8 cellular contexts compared by ENCODE assay signal in genomic region chrX:30577362-30577961, GRCh38. TPM values are rescaled to one million over a fixed set of nuclear protein-coding genes. Genes with fewer than 3 reads are reported as not detected.
DNase-seq lines count a peak whose midpoint lies in the region; ATAC-seq and TF ChIP-seq lines count a peak whose summit lies in the region.

TASL (minus strand) TSS chrX:30577766; CDS start chrX:30560355, 17,411 bp downstream.

- H3K4me3 Mint-ChIP-seq in activated CD4-positive, alpha-beta T cell treated with anti-CD3 and anti-CD28 coated beads, Interleukin-2, amount 10 ng/mL, durations not matched to agents 24 days and 14 days = peak within 1 kb of the TSS; percentile 95

- ATAC-seq in DND-41 (ENCODE audit: insufficient read depth, low read depth) (peak; percentile 92), GM19463 (IDR thresholded peaks at IDR 0.05; ENCODE audit: unreplicated experiment) (peak; percentile 86), HG03460 (IDR thresholded peaks at IDR 0.05; ENCODE audit: unreplicated experiment) (peak; percentile 82)

- H3K27ac ChIP-seq in DND-41 (ENCODE audit: low read length) = peak within 1 kb of the TSS; percentile 73

- H3K4me3 ChIP-seq in DND-41 (ENCODE audit: low read depth in 1 of 2, low read length in 2 of 2) (peak within 1 kb of the TSS; percentile 15 to 58; a peak in 3 of 4 replicates), BE2C (ENCODE audit: low read depth, low read length) (no peak within 1 kb of the TSS)

- H4K20me1 ChIP-seq in DND-41 (ENCODE audit: insufficient read depth, low read length) = no peaks in the 10 kb centered on the region

- H3K4me1 ChIP-seq in DND-41 (ENCODE audit: insufficient read depth, low read length) = peaks cover 17% of the 10 kb centered on the region; the same call in 1 of the 2 replicates
- H3K4me1 ChIP-seq in BE2C = no peaks in the 10 kb centered on the region

- H3K27ac Mint-ChIP-seq in activated CD4-positive, alpha-beta T cell treated with anti-CD3 and anti-CD28 coated beads, Interleukin-2, amount 10 ng/mL, durations not matched to agents 24 days and 14 days = peak within 1 kb of the TSS; percentile 98

- peak within 1 kb of the TSS; percentile 69 for H3K4me2 ChIP-seq in DND-41 (ENCODE audit: insufficient read depth, low read length)

- H3K9ac ChIP-seq in DND-41 (ENCODE audit: low read depth, low read length) = peak within 1 kb of the TSS; percentile 58

- no peaks in the 10 kb centered on the region for H3K79me2 ChIP-seq in DND-41 (ENCODE audit: insufficient read depth, low read length)

- no peaks in the 10 kb centered on the region for H3K9me3 ChIP-seq in DND-41 (ENCODE audit: insufficient read depth, low read length, severe bottlenecking)
- no peaks in the 10 kb centered on the region for H3K9me3 ChIP-seq in BE2C

- H3K9me3 Mint-ChIP-seq in activated CD4-positive, alpha-beta T cell treated with anti-CD3 and anti-CD28 coated beads, Interleukin-2, amount 10 ng/mL, durations not matched to agents 24 days and 14 days = peaks cover 3% of the 10 kb centered on the region

- H3K36me3 Mint-ChIP-seq in activated CD4-positive, alpha-beta T cell treated with anti-CD3 and anti-CD28 coated beads, Interleukin-2, amount 10 ng/mL, durations not matched to agents 24 days and 14 days (ENCODE audit: low read depth) = peaks cover 12% of the 10 kb centered on the region

- no peaks in the 10 kb centered on the region for H3K27me3 Mint-ChIP-seq in activated CD4-positive, alpha-beta T cell treated with anti-CD3 and anti-CD28 coated beads, Interleukin-2, amount 10 ng/mL, durations not matched to agents 24 days and 14 days

- H2AFZ ChIP-seq in DND-41 (ENCODE audit: low read depth, low read length) = peak within 1 kb of the TSS; percentile 80

- H3K4me1 Mint-ChIP-seq in activated CD4-positive, alpha-beta T cell treated with anti-CD3 and anti-CD28 coated beads, Interleukin-2, amount 10 ng/mL, durations not matched to agents 24 days and 14 days = peaks cover 13% of the 10 kb centered on the region

- intact Hi-C loops in activated CD4-positive, alpha-beta T cell treated with anti-CD3 and anti-CD28 coated beads, Interleukin-2, amount 10 ng/mL, durations not matched to agents 24 days and 14 days (cut with micrococcal nuclease) = loop anchor here (2.0 to 5.0 kb wide), 3 partner anchors 81 to 310 kb away; partner anchors contain the start of gene TAB3

- H3K27me3 ChIP-seq in DND-41 (ENCODE audit: insufficient read depth, low read length, poor library complexity) (no peaks in the 10 kb centered on the region), BE2C (no peaks in the 10 kb centered on the region)

- DNase-seq in DND-41 = peak; percentile 48
- DNase-seq in activated CD4-positive, alpha-beta T cell treated with anti-CD3 and anti-CD28 coated beads, Interleukin-2, amount 10 ng/mL, durations not matched to agents 24 days and 14 days = peak; percentile 83
- DNase-seq in retina = peak; percentile 17
- no peak for DNase-seq in cerebellar nuclear complex (lab: John Stamatoyannopoulos, UW)
- DNase-seq in DMS 273 treated with DMSO at 0.1 percent for 48 hours (lab: John Stamatoyannopoulos, UW) = no peak
- no peak for DNase-seq in BE2C

- H3K36me3 ChIP-seq in DND-41 (ENCODE audit: insufficient read depth, low read length) (no peaks in the 10 kb centered on the region), BE2C (no peaks in the 10 kb centered on the region)

- TF ChIP-seq CTCF in DND-41 (IDR thresholded peaks at IDR 0.05; ENCODE audit: borderline replicate concordance, extremely low read depth, low read length, poor library complexity, severe bottlenecking) (no peak), BE2C (IDR thresholded peaks at IDR 0.05; ENCODE audit: low read depth, low read length) (no peak)

RNA-seq across cellular contexts. Expression of gene TASL, which starts in this region (rescaled TPM):
- 4.2 and 5.1 TPM in 2 replicates for total RNA-seq in activated CD4-positive, alpha-beta T cell treated with anti-CD3 and anti-CD28 coated beads, Interleukin-2, amount 10 ng/mL, durations not matched to agents 24 days and 14 days
- not detected for polyA plus RNA-seq in BE2C (2012; ENCODE audit: insufficient read depth, insufficient read length, low read depth)

Comparison
In these comparisons a context has a peak if more than half of its experiments do, and no peak if none do; other contexts are left out.
1. DNase-seq: peak in DND-41 (single experiment), activated CD4-positive, alpha-beta T cell treated with anti-CD3 and anti-CD28 coated beads, Interleukin-2, amount 10 ng/mL, durations not matched to agents 24 days and 14 days (single experiment) and retina (single experiment); none in cerebellar nuclear complex (0 of 2), DMS 273 treated with DMSO at 0.1 percent for 48 hours (single experiment) and BE2C (single experiment).
2. Peak in every context shown above with its lines, with median percentiles within 50 percentile points of each other: ATAC-seq.